12 cellular contexts compared by ENCODE assay signal in the genomic region with DNA sequence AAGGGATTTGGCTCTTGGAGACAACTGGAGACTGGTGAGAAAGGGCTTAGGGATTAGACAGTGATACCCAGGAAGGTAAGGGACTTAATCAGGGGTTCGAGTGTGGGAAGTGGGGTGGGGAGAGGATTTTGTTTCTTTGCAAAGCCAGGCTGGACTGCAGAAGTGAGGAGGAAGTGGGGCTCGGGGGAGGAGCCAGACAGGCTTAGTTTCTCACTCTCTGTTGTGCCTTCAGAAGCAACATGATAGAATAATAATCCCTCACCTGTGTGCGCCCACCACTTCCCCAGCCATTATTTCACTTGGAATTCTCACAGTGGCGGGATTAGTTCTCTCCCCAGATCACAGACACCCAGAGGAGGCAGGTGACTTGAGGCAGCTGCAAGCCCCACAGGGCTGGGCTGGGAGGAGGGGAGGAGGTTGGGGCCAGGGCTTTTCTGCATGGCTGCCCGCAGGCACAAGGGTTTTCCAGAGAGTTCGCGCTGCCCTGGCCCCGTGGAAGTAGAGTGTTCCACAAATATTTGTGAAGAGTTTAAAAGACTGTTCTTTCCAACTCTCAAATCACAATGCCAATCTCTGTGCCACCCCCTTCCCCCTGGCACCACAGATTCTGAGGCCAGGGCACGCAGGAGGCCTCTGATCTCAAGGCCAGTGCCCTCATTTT. TPM values are rescaled to one million over a fixed set of nuclear protein-coding genes. Genes with fewer than 3 reads are reported as not detected.
DNase-seq lines count a peak whose midpoint lies in the region; ATAC-seq and TF ChIP-seq lines count a peak whose summit lies in the region.
"Had no signal": no experiment of that assay in that cellular context is flagged by ENCODE, and none has a peak within 500 bp of the region (broad histone marks: within the 10 kb centered on the region; RNA-seq: fewer than 3 reads in every experiment).

No MANE protein-coding gene starts in this region.

- H3K27ac ChIP-seq in lower lobe of right lung (peak overlapping the region; percentile 46), right cardiac atrium (ENCODE audit: low read length) (no peak overlapping the region)

- TF ChIP-seq CTCF in lower lobe of right lung (IDR thresholded peaks at IDR 0.05) = no peak

- ATAC-seq in T-cell (replicated peaks in 1 of 4) (no peak), lower lobe of right lung (peak in 1 of 2 donors; percentile 32), GM21367 (IDR thresholded peaks at IDR 0.05; ENCODE audit: unreplicated experiment) (no peak), right cardiac atrium (no peak)
- ATAC-seq: activated T-cell treated with anti-CD3 and anti-CD28 coated beads, Interleukin-2, amount 50 U/mL, for 72 hours; left ventricle myocardium superior had no signal

- H3K36me3 ChIP-seq in lower lobe of right lung = no peaks in the 10 kb centered on the region
- H3K36me3 ChIP-seq: MG63 had no signal

- TF ChIP-seq POLR2A in GM19099 (IDR thresholded peaks at IDR 0.05; ENCODE audit: extremely low read depth, insufficient read length, low read depth) = peak; percentile 26

- intact Hi-C loops in lower lobe of right lung (cut with DNase I) (no loop called here), right cardiac atrium (cut with DNase I) (loop anchor here in 2 of 4 donors (5.0 to 10.0 kb wide), 3 partner anchors 92 to 288 kb away; no protein-coding TSS in a partner anchor)

- H3K4me1 ChIP-seq in lower lobe of right lung = peaks cover 31% of the 10 kb centered on the region
- H3K4me1 ChIP-seq in right cardiac atrium (ENCODE audit: control insufficient read depth, insufficient read depth, low read length) = no peaks in the 10 kb centered on the region

- H3K4me3 ChIP-seq in lower lobe of right lung (no peak overlapping the region), right cardiac atrium (ENCODE audit: low read length) (no peak overlapping the region)
- H3K4me3 ChIP-seq: MG63 had no signal

- peak; percentile 56 for DNase-seq in COLO668 (lab: John Stamatoyannopoulos, UW; ENCODE audit: unreplicated experiment)
- no peak for DNase-seq in T-cell
- DNase-seq in lower lobe of right lung = no peak
- DNase-seq in activated T-cell treated with anti-CD3 and anti-CD28 coated beads, Interleukin-2, amount 50 U/mL, for 1 hour = no peak
- DNase-seq in foreskin melanocyte = no peak
- DNase-seq in right cardiac atrium = no peak
- DNase-seq: HCEC 1CT, left ventricle myocardium superior, MG63 had no signal

- H3K36me3 Mint-ChIP-seq in T-cell = no peaks in the 10 kb centered on the region

- H3K27me3 ChIP-seq in lower lobe of right lung (ENCODE audit: low read depth) (peaks cover 13% of the 10 kb centered on the region), right cardiac atrium (ENCODE audit: control insufficient read depth, insufficient read depth) (no peaks in the 10 kb centered on the region)
- H3K27me3 ChIP-seq: MG63 had no signal

- CTCF ChIA-PET in T-cell (lab: Charles Lee) = interaction anchor here (0.8 to 3.2 kb wide), 5 partner anchors 31 to 104 kb away, joined by 3 to 18 read pairs (median 12); a partner anchor contains a TSS

- H3K9me3 Mint-ChIP-seq in T-cell = no peaks in the 10 kb centered on the region
- H3K9me3 Mint-ChIP-seq: activated T-cell treated with anti-CD3 and anti-CD28 coated beads, Interleukin-2, amount 50 U/mL, for 72 hours had no signal

- 67% methylated on average over 9 of the region's 9 CpGs for WGBS in right cardiac atrium

- H3K9me3 ChIP-seq in lower lobe of right lung = no peaks in the 10 kb centered on the region
- H3K9me3 ChIP-seq in right cardiac atrium (ENCODE audit: control insufficient read depth, low read length) = no peaks in the 10 kb centered on the region

- POLR2A ChIA-PET in T-cell (lab: Charles Lee) = no interaction called here

- H3K27ac Mint-ChIP-seq in T-cell = peak overlapping the region; percentile 57

- peaks cover 0 to 5% of the 10 kb centered on the region in 2 donors for H3K27me3 Mint-ChIP-seq in T-cell

- H3K4me3 Mint-ChIP-seq in T-cell = no peak overlapping the region
- H3K4me3 Mint-ChIP-seq: activated T-cell treated with anti-CD3 and anti-CD28 coated beads, Interleukin-2, amount 50 U/mL, for 72 hours had no signal

- H3K4me1 Mint-ChIP-seq in T-cell = peaks cover 37 to 43% (median 41%) of the 10 kb centered on the region in 3 donors

RNA-seq across cellular contexts. Expression of a gene that starts 4.0 kb away (rescaled TPM):
- 10 to 100 TPM; 10.9 to 87.9 (median 15.8) TPM for total RNA-seq in T-cell
- 7.8 TPM for total RNA-seq in lower lobe of right lung
- 1 to 10 TPM; 2.0 to 5.5 (median 3.5) TPM for total RNA-seq in right cardiac atrium
- 1.6 TPM for polyA plus RNA-seq in right cardiac atrium

RNA-seq across cellular contexts. Expression of a gene that starts 5.6 kb away (rescaled TPM):
- total RNA-seq in T-cell = 1 to 10 TPM; 6.2 to 8.4 (median 6.3) TPM
- 13.6 TPM for total RNA-seq in lower lobe of right lung
- total RNA-seq in right cardiac atrium = 10 to 100 TPM in 3 of 4 donors, 1 to 10 TPM in 1; 8.7 to 17.0 (median 12.7) TPM
- polyA plus RNA-seq in right cardiac atrium = 5.7 TPM

RNA-seq across cellular contexts. Expression of a gene that starts 32.8 kb away (rescaled TPM):
- total RNA-seq in T-cell (10 to 100 TPM; 22.7 to 59.2 (median 29.4) TPM), lower lobe of right lung (9.9 TPM), right cardiac atrium (10 to 100 TPM; 15.5 to 29.3 (median 18.6) TPM)
- polyA plus RNA-seq in right cardiac atrium = 38.9 TPM

RNA-seq across cellular contexts. Expression of a gene that starts 36.0 kb away (rescaled TPM):
- total RNA-seq in T-cell (10 to 100 TPM in 1 of 5 donors, 1 to 10 TPM in 4; 4.6 to 10.9 (median 5.1) TPM), lower lobe of right lung (5.2 TPM), right cardiac atrium (1 to 10 TPM in 3 of 4 donors, under 1 TPM in 1; 0.47 to 2.1 (median 1.4) TPM)
- 0.66 TPM for polyA plus RNA-seq in right cardiac atrium

RNA-seq across cellular contexts. Expression of a gene that starts 36.1 kb away (rescaled TPM):
- total RNA-seq in T-cell (100 to 1,000 TPM; 272 to 323 (median 292) TPM), lower lobe of right lung (162 TPM), right cardiac atrium (100 to 1,000 TPM; 105 to 110 (median 108) TPM)
- 16.2 TPM for polyA plus RNA-seq in right cardiac atrium
